In genomic region chr12:40244526-40245156, GRCh38 we compare ENCODE assay signal across 3 cellular contexts. TPM values are rescaled to one million over a fixed set of nuclear protein-coding genes. Genes with fewer than 3 reads are reported as not detected.
"Had no signal": no experiment of that assay in that cellular context is flagged by ENCODE, and none has a peak within 500 bp of the region (broad histone marks: within the 10 kb centered on the region; RNA-seq: fewer than 3 reads in every experiment).

No MANE protein-coding gene starts in this region.

RNA-seq across cellular contexts. Expression of gene LRRK2, which starts 19.8 kb away (rescaled TPM):
- total RNA-seq: osteocyte, smooth muscle cell had no signal
- polyA plus RNA-seq: naive thymus-derived CD4-positive, alpha-beta T cell; smooth muscle cell had no signal
